8 cellular contexts compared by ENCODE assay signal in genomic region chr17:17108681-17109049, GRCh38.
DNase-seq lines count a peak whose midpoint lies in the region; ATAC-seq and TF ChIP-seq lines count a peak whose summit lies in the region.

No MANE protein-coding gene starts in this region.

- no peak overlapping the region for H3K23ac ChIP-seq in mesenchymal stem cell (ENCODE audit: low read length in 2 of 2)

- H2BK120ac ChIP-seq in mesenchymal stem cell (ENCODE audit: low read depth, low read length): no peak overlapping the region

- H3K14ac ChIP-seq in mesenchymal stem cell (ENCODE audit: low read length in 2 of 2): no peak overlapping the region

- H3K4me1 ChIP-seq in mesenchymal stem cell (ENCODE audit: control insufficient read depth, insufficient read depth, low read depth, low read length) (peaks cover 27% of the 10 kb centered on the region), thoracic aorta (ENCODE audit: control insufficient read depth in 1 of 2, low read depth in 2 of 2) (peaks cover 39 to 43% of the 10 kb centered on the region in 2 donors)

- DNase-seq in DMS153 (lab: John Stamatoyannopoulos, UW) (peak; percentile 18), DMS153 treated with DMSO at 0.1 percent for 48 hours (lab: John Stamatoyannopoulos, UW; ENCODE audit: unreplicated experiment) (no peak), mesenchymal stem cell (no peak), thoracic aorta (ENCODE audit: low spot score) (no peak), dedifferentiated amniotic fluid mesenchymal stem cell (ENCODE audit: extremely low spot score) (no peak), DMS114 treated with DMSO at 0.1 percent for 48 hours (lab: John Stamatoyannopoulos, UW; ENCODE audit: unreplicated experiment) (no peak)

- H4K91ac ChIP-seq in mesenchymal stem cell (ENCODE audit: low read length): peak overlapping the region; percentile 6

- H4K8ac ChIP-seq in mesenchymal stem cell (ENCODE audit: low read length): no peak overlapping the region

- H3K4me3 ChIP-seq in mesenchymal stem cell (ENCODE audit: insufficient read depth in 1 of 2, low read depth in 1 of 2, low read length in 2 of 2) (no peak overlapping the region), thoracic aorta (no peak overlapping the region)

- no peak overlapping the region for H2BK15ac ChIP-seq in mesenchymal stem cell (ENCODE audit: low read depth, poor library complexity, severe bottlenecking)

- H2BK12ac ChIP-seq in mesenchymal stem cell (ENCODE audit: low read length in 2 of 2): no peak overlapping the region

- H2AFZ ChIP-seq in mesenchymal stem cell (ENCODE audit: low read depth, low read length): no peak overlapping the region

- peak overlapping the region; percentile 29 for H3K9ac ChIP-seq in mesenchymal stem cell (ENCODE audit: low read length)

- H3K79me1 ChIP-seq in mesenchymal stem cell (replicated peaks; ENCODE audit: low read length, poor library complexity, severe bottlenecking): peaks cover 55% of the 10 kb centered on the region

- H2BK5ac ChIP-seq in mesenchymal stem cell (ENCODE audit: low read depth, low read length, poor library complexity, severe bottlenecking): no peak overlapping the region

- H3K18ac ChIP-seq in mesenchymal stem cell (ENCODE audit: low read depth in 1 of 2, low read length in 2 of 2): peak overlapping the region in 1 of 2 experiments; percentile 23

- H2AK5ac ChIP-seq in mesenchymal stem cell (ENCODE audit: low read length, severe bottlenecking): no peak overlapping the region

- H3K4me2 ChIP-seq in mesenchymal stem cell (ENCODE audit: low read length, poor library complexity, severe bottlenecking): no peak overlapping the region

- TF ChIP-seq CTCF in thoracic aorta (IDR thresholded peaks at IDR 0.05): no peak

- no peaks in the 10 kb centered on the region for H3K9me3 ChIP-seq in mesenchymal stem cell (ENCODE audit: control insufficient read depth, low read length)
- H3K9me3 ChIP-seq in thoracic aorta: no peaks in the 10 kb centered on the region

- H3K36me3 ChIP-seq in mesenchymal stem cell (ENCODE audit: control insufficient read depth in 1 of 2, insufficient read depth in 2 of 2, low read depth in 1 of 2, low read length in 2 of 2) (peaks cover 16 to 23% of the 10 kb centered on the region in 2 experiments), thoracic aorta (no peaks in the 10 kb centered on the region)

- H3K27ac ChIP-seq in cingulate gyrus (ENCODE audit: low read depth, low read length): peak overlapping the region; percentile 84
- no peak overlapping the region for H3K27ac ChIP-seq in mesenchymal stem cell (ENCODE audit: low read length, poor library complexity, severe bottlenecking)
- peak overlapping the region; percentile 22 to 52 for H3K27ac ChIP-seq in thoracic aorta

- ATAC-seq in thoracic aorta (ENCODE audit: insufficient number of reproducible peaks, low FRiP score, low read depth) (peak; percentile 30), GM19023 (IDR thresholded peaks at IDR 0.05; ENCODE audit: unreplicated experiment) (no peak)

- H3K4ac ChIP-seq in mesenchymal stem cell (ENCODE audit: low read depth in 1 of 2, low read length in 2 of 2): no peak overlapping the region

- WGBS in mesenchymal stem cell: 94% methylated on average over 8 of the region's 8 CpGs

- H3K27me3 ChIP-seq in mesenchymal stem cell (ENCODE audit: control insufficient read depth in 1 of 2, insufficient read depth in 1 of 2, low read length in 2 of 2) (no peaks in the 10 kb centered on the region), thoracic aorta (replicated peaks; ENCODE audit: insufficient read depth) (no peaks in the 10 kb centered on the region)
